ENCODE assay signal across 24 cellular contexts in genomic region chr20:1906361-1907051, GRCh38. TPM values are rescaled to one million over a fixed set of nuclear protein-coding genes. Genes with fewer than 3 reads are reported as not detected.
DNase-seq lines count a peak whose midpoint lies in the region; ATAC-seq, FAIRE-seq and TF ChIP-seq lines count a peak whose summit lies in the region.
"Had no signal": no experiment of that assay in that cellular context is flagged by ENCODE, and none has a peak within 500 bp of the region (broad histone marks: within the 10 kb centered on the region; RNA-seq: fewer than 3 reads in every experiment).

No MANE protein-coding gene starts in this region.

- H3K4me1 ChIP-seq in right lobe of liver (peaks cover 0 to 11% (median 0%) of the 10 kb centered on the region in 4 donors), HepG2 (ENCODE audit: insufficient read depth, low read length) (peaks cover 8% of the 10 kb centered on the region; the same call in 1 of the 2 replicates), adrenal gland (replicated peaks in 1 of 2) (peaks cover 4 to 20% of the 10 kb centered on the region in 2 donors)
- no peaks in the 10 kb centered on the region for H3K4me1 ChIP-seq in CD8-positive, alpha-beta memory T cell (ENCODE audit: insufficient read depth, low read length)
- H3K4me1 ChIP-seq: BLaER1, colonic mucosa had no signal

- DNase-seq in right lobe of liver (no peak), HepG2 (ENCODE audit: low spot score) (no peak), adrenal gland (no peak), SKM-1 treated with dmso at 0.1 percent for 144 hours (lab: John Stamatoyannopoulos, UW; ENCODE audit: unreplicated experiment) (no peak), NCI-H345 treated with DMSO at 0.1 percent for 48 hours (lab: John Stamatoyannopoulos, UW; ENCODE audit: unreplicated experiment) (no peak)
- no peak for DNase-seq in CD8-positive, alpha-beta memory T cell
- DNase-seq: activated naive CD4-positive, alpha-beta T cell treated with Interleukin-2 at 50 U/mL for 16 hours; colonic mucosa; DMS 273 treated with DMSO at 0.1 percent for 48 hours; GF-D8; islet precursor cell; mesendoderm; natural killer cell; NCI-H1436 treated with DMSO at 0.1 percent for 48 hours; NCI-H2171; NCI-H69; stimulated activated CD4-positive, alpha-beta T cell treated with anti-CD3 and anti-CD28 coated beads, Interleukin-2, amount 100 ng/mL, for 48 hours had no signal

- peak overlapping the region in 1 of 7 donors; percentile 14 for H3K4me3 Mint-ChIP-seq in CD8-positive, alpha-beta memory T cell
- H3K4me3 Mint-ChIP-seq: natural killer cell had no signal

- H3K36me3 Mint-ChIP-seq in CD8-positive, alpha-beta memory T cell = no peaks in the 10 kb centered on the region
- H3K36me3 Mint-ChIP-seq: natural killer cell had no signal

- no peak overlapping the region for H3K9ac ChIP-seq in HepG2 (ENCODE audit: insufficient read depth, low read depth, low read length)
- H3K9ac ChIP-seq: BLaER1 had no signal

- in situ Hi-C loops in HepG2 (cut with HindIII; ENCODE audit: extremely low pct_ligation_motif_present, low pct_unique_long_range_greater_than_20kb) = no loop called here

- H3K4me3 ChIP-seq in right lobe of liver (no peak overlapping the region), HepG2 (replicated peaks in 1 of 3; ENCODE audit: insufficient read depth in 1 of 3, low read depth in 2 of 3, low read length in 3 of 3) (no peak overlapping the region), adrenal gland (no peak overlapping the region)
- H3K4me3 ChIP-seq in CD8-positive, alpha-beta memory T cell (ENCODE audit: low read length) = no peak overlapping the region
- H3K4me3 ChIP-seq: BLaER1, colonic mucosa, hepatocyte, skin epidermis had no signal

- 57% methylated on average over 8 of the region's 9 CpGs for whole genome bisulfite sequencing in right lobe of liver (ENCODE audit: insufficient coverage, low coverage, low lambda C conversion rate, missing lambda C conversion rate)
- WGBS in HepG2 (ENCODE audit: low lambda C conversion rate) = 66% methylated on average over 9 of the region's 9 CpGs
- 63 to 64% (median 64%) methylated on average over 9 of the region's 9 CpGs for WGBS in adrenal gland, 4 donors

- H3K27me3 ChIP-seq in right lobe of liver (no peaks in the 10 kb centered on the region), HepG2 (ENCODE audit: control insufficient read depth in 1 of 2, insufficient read depth in 2 of 2, low read length in 2 of 2) (no peaks in the 10 kb centered on the region), adrenal gland (no peaks in the 10 kb centered on the region), layer of hippocampus (ENCODE audit: control insufficient read depth, insufficient read depth, low read length) (no peaks in the 10 kb centered on the region)
- H3K27me3 ChIP-seq in CD8-positive, alpha-beta memory T cell (ENCODE audit: insufficient read depth, low read length, poor library complexity, severe bottlenecking) = no peaks in the 10 kb centered on the region
- H3K27me3 ChIP-seq: BLaER1, colonic mucosa, hepatocyte had no signal

- no peak for TF ChIP-seq CTCF in right lobe of liver (IDR thresholded peaks at IDR 0.05)
- TF ChIP-seq CTCF in HepG2 (CRISPR knock-in tag; IDR thresholded peaks at IDR 0.05) = no peak
- no peak for TF ChIP-seq CTCF in adrenal gland (IDR thresholded peaks at IDR 0.05)

- peak in 3 of 4 donors; percentile 40 to 60 (median 48) for ATAC-seq in right lobe of liver
- ATAC-seq in HepG2 = no peak
- no peak for ATAC-seq in GM18873 (IDR thresholded peaks at IDR 0.05; ENCODE audit: low FRiP score, unreplicated experiment)
- ATAC-seq: natural killer cell had no signal

- H3K36me3 ChIP-seq in right lobe of liver (peaks cover 0 to 10% (median 0%) of the 10 kb centered on the region in 4 donors), HepG2 (replicated peaks in 1 of 2; ENCODE audit: control insufficient read depth in 1 of 2, insufficient read depth in 2 of 2, low read length in 2 of 2) (no peaks in the 10 kb centered on the region), adrenal gland (replicated peaks in 1 of 2) (no peaks in the 10 kb centered on the region)
- no peaks in the 10 kb centered on the region for H3K36me3 ChIP-seq in CD8-positive, alpha-beta memory T cell (ENCODE audit: insufficient read depth, low read length)
- H3K36me3 ChIP-seq: BLaER1, colonic mucosa had no signal

- H3K79me2 ChIP-seq in HepG2 (ENCODE audit: insufficient read depth, low read length) = no peaks in the 10 kb centered on the region

- H3K27me3 Mint-ChIP-seq in CD8-positive, alpha-beta memory T cell = peaks cover 15 to 30% of the 10 kb centered on the region in 2 donors

- TF ChIP-seq POLR2A in right lobe of liver (IDR thresholded peaks at IDR 0.05) (no peak), HepG2 (IDR thresholded peaks at IDR 0.05; ENCODE audit: insufficient read depth in 1 of 2, low read depth in 2 of 2, low read length in 2 of 2) (no peak), adrenal gland (IDR thresholded peaks at IDR 0.05) (no peak)

- TF ChIP-seq RAD21 in HepG2 (CRISPR knock-in tag; IDR thresholded peaks at IDR 0.05) = no peak

- H2AFZ ChIP-seq in HepG2 (ENCODE audit: low read length) = no peak overlapping the region
- H2AFZ ChIP-seq: hepatocyte had no signal

- no peak overlapping the region for H3K27ac ChIP-seq in right lobe of liver
- H3K27ac ChIP-seq in HepG2 (ENCODE audit: extremely low read length, insufficient read depth, low read length) = no peak overlapping the region
- peak overlapping the region in 3 of 5 donors; percentile 0 to 59 (median 53) for H3K27ac ChIP-seq in adrenal gland
- H3K27ac ChIP-seq in layer of hippocampus (ENCODE audit: low read depth, low read length) = peak overlapping the region; percentile 47
- H3K27ac ChIP-seq in CD8-positive, alpha-beta memory T cell (ENCODE audit: low read depth, low read length) = no peak overlapping the region
- H3K27ac ChIP-seq: BLaER1, colonic mucosa, hepatocyte, skin epidermis had no signal

- CTCF ChIA-PET in HepG2 (lab: Yijun Ruan, JAX; ENCODE audit: low intra/inter-chr PET ratio, low total read pairs) = no interaction called here
- CTCF ChIA-PET in CD8-positive, alpha-beta memory T cell (lab: Charles Lee) = no interaction called here

- H3K27ac Mint-ChIP-seq in CD8-positive, alpha-beta memory T cell = no peak overlapping the region
- H3K27ac Mint-ChIP-seq: natural killer cell had no signal

- no peak for FAIRE-seq in HepG2 (lab: Jason Lieb, UNC)

- H3K9me3 Mint-ChIP-seq in CD8-positive, alpha-beta memory T cell = no peaks in the 10 kb centered on the region
- H3K9me3 Mint-ChIP-seq: natural killer cell had no signal

- H3K4me2 ChIP-seq in HepG2 (ENCODE audit: low read depth, low read length) = no peak overlapping the region
- H3K4me2 ChIP-seq: BLaER1, hepatocyte had no signal

- peaks cover 5 to 8% (median 6%) of the 10 kb centered on the region in 3 donors for H3K4me1 Mint-ChIP-seq in CD8-positive, alpha-beta memory T cell
- H3K4me1 Mint-ChIP-seq: natural killer cell had no signal

- POLR2A ChIA-PET in HepG2 (lab: Yijun Ruan, JAX) = no interaction called here
- POLR2A ChIA-PET in CD8-positive, alpha-beta memory T cell (lab: Charles Lee) = no interaction called here

- no peaks in the 10 kb centered on the region for H4K20me1 ChIP-seq in HepG2 (ENCODE audit: insufficient read depth, low read length)

- H3K9me3 ChIP-seq in right lobe of liver (no peaks in the 10 kb centered on the region), HepG2 (ENCODE audit: low read length) (no peaks in the 10 kb centered on the region), adrenal gland (replicated peaks in 1 of 3) (no peaks in the 10 kb centered on the region)
- H3K9me3 ChIP-seq in CD8-positive, alpha-beta memory T cell (ENCODE audit: low read length) = no peaks in the 10 kb centered on the region
- H3K9me3 ChIP-seq: BLaER1, colonic mucosa had no signal

- BruUV-seq in HepG2 (replicated peaks; lab: Mats Ljungman, UMichigan) = no TSS peak

- TF ChIP-seq EP300 in HepG2 (IDR thresholded peaks at IDR 0.05; ENCODE audit: low read depth in 2 of 2, low read length in 2 of 2) (no peak), HepG2 (CRISPR knock-in tag; IDR thresholded peaks at IDR 0.05; ENCODE audit: borderline replicate concordance) (no peak)

- intact Hi-C loops in right lobe of liver (cut with DNase I) (no loop called here), HepG2 (cut with micrococcal nuclease; ENCODE audit: unreplicated experiment) (no loop called here), adrenal gland (cut with DNase I) (no loop called here)

TF ChIP-seq in HepG2, 621 proteins besides CTCF, POLR2A, EP300 and RAD21:
- no peak for TF ChIP-seq GLI4 (CRISPR knock-in tag; IDR thresholded peaks at IDR 0.05; ENCODE audit: borderline replicate concordance)

RNA-seq across cellular contexts. Expression of gene SIRPA, which starts 11.3 kb away (rescaled TPM):
- total RNA-seq in right lobe of liver (10 to 100 TPM; 26.8 to 42.7 (median 34.8) TPM), HepG2 (2016; rRNA removed; fragmentation: Illumina TruSeq; extraction: Trizol) (13.1 and 17.6 TPM in 2 replicates), adrenal gland (100 to 1,000 TPM in 1 of 8 donors, 10 to 100 TPM in 7; 48.9 to 102 (median 73.1) TPM)
- total RNA-seq in HepG2 (2016; cell fraction: cytosol; rRNA removed; fragmentation: Illumina TruSeq; extraction: Trizol; ENCODE audit: low read depth) = 7.1 and 7.6 TPM in 2 replicates
- total RNA-seq in HepG2 (2016; cell fraction: insoluble cytoplasmic fraction; rRNA removed; fragmentation: Illumina TruSeq; extraction: Trizol) = 12.0 and 17.3 TPM in 2 replicates
- 23.3 and 25.2 TPM in 2 replicates for total RNA-seq in HepG2 (2016; cell fraction: membrane; rRNA removed; fragmentation: Illumina TruSeq; extraction: Trizol)
- 17.5 and 21.7 TPM in 2 replicates for total RNA-seq in HepG2 (2016; cell fraction: nucleus; rRNA removed; fragmentation: Illumina TruSeq; extraction: Trizol)
- polyA plus RNA-seq in HepG2 (2011; rRNA removed) (6.8 and 7.2 TPM in 2 replicates), adrenal gland (10 to 100 TPM; 32.3 to 81.8 (median 40.4) TPM)
- polyA plus RNA-seq in HepG2 (2011; cell fraction: cytosol; rRNA removed) = 5.4 and 6.5 TPM in 2 replicates
- polyA plus RNA-seq in HepG2 (2011; cell fraction: nucleus; rRNA removed) = 9.1 and 9.3 TPM in 2 replicates
- polyA plus RNA-seq in HepG2 (2012) = 2.7 and 4.8 TPM in 2 replicates
- 20.1 and 21.9 TPM in 2 replicates for polyA plus RNA-seq in HepG2 (2016; cell fraction: cytosol; fragmentation: Illumina TruSeq; extraction: Trizol; ENCODE audit: low read depth)
- 23.3 and 30.2 TPM in 2 replicates for polyA plus RNA-seq in HepG2 (2016; cell fraction: insoluble cytoplasmic fraction; fragmentation: Illumina TruSeq; extraction: Trizol; ENCODE audit: low read depth)
- 44.9 and 45.6 TPM in 2 replicates for polyA plus RNA-seq in HepG2 (2016; cell fraction: membrane; fragmentation: Illumina TruSeq; extraction: Trizol; ENCODE audit: low read depth)
- 53.5 and 55.1 TPM in 2 replicates for polyA plus RNA-seq in HepG2 (2016; cell fraction: nucleus; fragmentation: Illumina TruSeq; extraction: Trizol; ENCODE audit: insufficient read depth, low read depth)
- polyA minus RNA-seq in HepG2 (2011; rRNA and poly(A)+ RNA removed; ENCODE audit: low replicate concordance) = 0.05 and 6.2 TPM in 2 replicates
- 2.5 and 3.8 TPM in 2 replicates for polyA minus RNA-seq in HepG2 (2011; cell fraction: cytosol; rRNA and poly(A)+ RNA removed)
- 2.4 and 2.6 TPM in 2 replicates for polyA minus RNA-seq in HepG2 (2011; cell fraction: nucleus; rRNA and poly(A)+ RNA removed)
- total RNA-seq in CD8-positive, alpha-beta memory T cell = under 1 TPM; 0.53 to 0.66 TPM
- polyA plus RNA-seq in CD8-positive, alpha-beta memory T cell = not detected
- total RNA-seq: OCI-LY7; T-helper 1 cell treated with Interleukin-12 subunit alpha and Interleukin-12 subunit beta and Interleukin-4 antibody, amounts not matched to agents 30 ng/mL and 1 ng/mL, for 36 hours had no signal

Comparison
In these comparisons a context has a peak if more than half of its experiments do, and no peak if none do; other contexts are left out.
1. ATAC-seq: peak in right lobe of liver (3 of 4); none in HepG2 (single experiment) and GM18873 (single experiment).
2. H3K27ac ChIP-seq: peak in adrenal gland (3 of 5) and layer of hippocampus (single experiment); none in right lobe of liver (0 of 3), HepG2 (single experiment) and CD8-positive, alpha-beta memory T cell (single experiment).
3. RNA of gene SIRPA, which starts 11.3 kb away (total RNA-seq): 48.9 to 102 TPM in adrenal gland, 26.8 to 42.7 TPM in right lobe of liver and 7.1 to 25.2 TPM in HepG2; 0.53 to 0.66 TPM in CD8-positive, alpha-beta memory T cell; every median in the first group is over 4 times any median in the second.